ENCODE assay signal across 13 cellular contexts in the genomic region with DNA sequence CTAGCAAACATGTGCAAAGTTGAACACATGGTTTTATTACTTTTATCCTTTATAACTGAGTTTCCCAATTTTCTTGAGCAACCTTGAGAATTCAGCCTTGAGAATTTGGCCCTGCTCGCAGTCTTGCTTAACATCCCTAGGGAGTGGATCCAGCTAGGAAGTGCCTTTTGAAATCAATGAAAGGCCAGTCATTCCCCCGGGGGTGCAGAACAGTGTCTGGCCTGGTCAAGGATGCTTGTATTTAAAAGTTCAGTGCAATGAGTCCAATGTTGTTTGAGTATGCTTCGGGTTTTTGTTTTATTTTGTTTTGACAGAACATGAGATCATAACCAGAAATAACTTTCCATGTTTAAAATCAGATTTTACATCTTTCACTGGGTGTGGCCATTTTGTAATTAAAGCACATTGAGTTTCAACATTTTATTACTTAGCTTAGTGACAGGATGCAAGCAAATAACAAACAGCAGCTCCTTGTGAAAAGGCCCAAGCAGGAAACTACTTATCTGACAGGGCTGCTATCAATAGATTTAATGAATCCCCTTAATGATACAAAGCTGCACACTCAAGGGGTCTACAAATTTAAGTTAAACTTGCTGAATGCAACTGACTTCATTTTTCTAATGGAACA. TPM values are rescaled to one million over a fixed set of nuclear protein-coding genes. Genes with fewer than 3 reads are reported as not detected.
DNase-seq lines count a peak whose midpoint lies in the region; ATAC-seq lines count a peak whose summit lies in the region.
"Had no signal": no experiment of that assay in that cellular context is flagged by ENCODE, and none has a peak within 500 bp of the region (broad histone marks: within the 10 kb centered on the region; RNA-seq: fewer than 3 reads in every experiment).

No MANE protein-coding gene starts in this region.

- peak overlapping the region; percentile 2 for H2AFZ ChIP-seq in neuronal stem cell (ENCODE audit: low read length)

- H3K4me1 Mint-ChIP-seq in natural killer cell treated with Interleukin-12 subunit alpha and Interleukin-12 subunit beta and Interleukin-15 and Interleukin-18, amount 100 ng/mL, for 72 hours (ENCODE audit: low read depth in 2 of 2), result no peaks in the 10 kb centered on the region
- H3K4me1 Mint-ChIP-seq: central memory CD8-positive, alpha-beta T cell; immature natural killer cell had no signal

- H4K8ac ChIP-seq in neuronal stem cell (ENCODE audit: low read depth, low read length), result no peak overlapping the region

- no peaks in the 10 kb centered on the region for H3K79me1 ChIP-seq in neuronal stem cell (ENCODE audit: low read depth, low read length)

- DNase-seq in Right ventricle myocardium inferior (ENCODE audit: missing footprints) (peak; percentile 75), cardiac septum (ENCODE audit: low spot score) (no peak), fibroblast of the conjunctiva (ENCODE audit: low read depth) (peak; percentile 88), neuronal stem cell (ENCODE audit: low spot score) (no peak), COLO668 (lab: John Stamatoyannopoulos, UW; ENCODE audit: unreplicated experiment) (no peak), inferior parietal cortex (ENCODE audit: extremely low spot score) (no peak)
- DNase-seq in natural killer cell treated with Interleukin-12 subunit alpha and Interleukin-12 subunit beta and Interleukin-15 and Interleukin-18, amount 100 ng/mL, for 72 hours (ENCODE audit: low spot score), result no peak
- DNase-seq: activated CD4-positive, alpha-beta T cell treated with anti-CD3 and anti-CD28 coated beads, Interleukin-2, amount 50 U/mL, for 4 hours; immature natural killer cell; MM.1S had no signal

- H3K4me1 ChIP-seq in neuronal stem cell (ENCODE audit: control insufficient read depth in 2 of 2, insufficient read depth in 1 of 2, low read depth in 1 of 2, low read length in 2 of 2), result peaks cover 5 to 8% of the 10 kb centered on the region in 2 donors

- H3K9me3 Mint-ChIP-seq in natural killer cell treated with Interleukin-12 subunit alpha and Interleukin-12 subunit beta and Interleukin-15 and Interleukin-18, amount 100 ng/mL, for 72 hours, result peaks cover 2% of the 10 kb centered on the region
- H3K9me3 Mint-ChIP-seq: central memory CD8-positive, alpha-beta T cell; immature natural killer cell had no signal

- no peak overlapping the region for H3K4me3 Mint-ChIP-seq in natural killer cell treated with Interleukin-12 subunit alpha and Interleukin-12 subunit beta and Interleukin-15 and Interleukin-18, amount 100 ng/mL, for 72 hours
- H3K4me3 Mint-ChIP-seq: central memory CD8-positive, alpha-beta T cell; immature natural killer cell had no signal

- peaks cover 14 to 20% of the 10 kb centered on the region in 2 donors for H3K27me3 Mint-ChIP-seq in natural killer cell treated with Interleukin-12 subunit alpha and Interleukin-12 subunit beta and Interleukin-15 and Interleukin-18, amount 100 ng/mL, for 72 hours

- ATAC-seq in Right ventricle myocardium inferior (peak; percentile 91), GM18867 (IDR thresholded peaks at IDR 0.05; ENCODE audit: unreplicated experiment) (no peak)
- ATAC-seq in natural killer cell treated with Interleukin-12 subunit alpha and Interleukin-12 subunit beta and Interleukin-15 and Interleukin-18, amount 100 ng/mL, for 72 hours, result no peak
- ATAC-seq: Panc1 had no signal

- H2BK120ac ChIP-seq in neuronal stem cell (ENCODE audit: low read depth, low read length), result no peak overlapping the region

- H3K36me3 Mint-ChIP-seq in natural killer cell treated with Interleukin-12 subunit alpha and Interleukin-12 subunit beta and Interleukin-15 and Interleukin-18, amount 100 ng/mL, for 72 hours, result no peaks in the 10 kb centered on the region
- H3K36me3 Mint-ChIP-seq: immature natural killer cell had no signal

- no peak overlapping the region for H3K4ac ChIP-seq in neuronal stem cell (ENCODE audit: low read length)

- H3K14ac ChIP-seq in neuronal stem cell (ENCODE audit: low read length), result no peak overlapping the region

- H3K36me3 ChIP-seq in neuronal stem cell (replicated peaks in 1 of 2; ENCODE audit: control insufficient read depth in 2 of 2, insufficient read depth in 2 of 2, low read length in 2 of 2), result peaks cover 0 to 2% of the 10 kb centered on the region in 2 donors

- no peak overlapping the region for H3K4me2 ChIP-seq in neuronal stem cell (ENCODE audit: insufficient read depth, low read length, poor library complexity, severe bottlenecking)

- no peak overlapping the region for H3K9ac ChIP-seq in neuronal stem cell (ENCODE audit: low read depth, low read length, poor library complexity)

- H2BK15ac ChIP-seq in neuronal stem cell (ENCODE audit: low read length), result no peak overlapping the region

- peak overlapping the region; percentile 39 for H3K27ac ChIP-seq in neuronal stem cell (replicated peaks; ENCODE audit: low read length)

- H3K23ac ChIP-seq in neuronal stem cell (ENCODE audit: low read depth, low read length, poor library complexity), result no peak overlapping the region

- H2BK12ac ChIP-seq in neuronal stem cell (ENCODE audit: low read length), result no peak overlapping the region

- H3K9me3 ChIP-seq in neuronal stem cell (replicated peaks in 1 of 2; ENCODE audit: control insufficient read depth in 2 of 2, insufficient read depth in 1 of 2, low read depth in 1 of 2, low read length in 2 of 2), result no peaks in the 10 kb centered on the region

- intact Hi-C loops in Right ventricle myocardium inferior (cut with DNase I), result loop anchor here (2.0 kb wide), 1 partner anchor 14 kb away; no protein-coding TSS in a partner anchor
- intact Hi-C loops in cardiac septum (cut with DNase I), result no loop called here

- no peak overlapping the region for H3K4me3 ChIP-seq in neuronal stem cell (ENCODE audit: low read length in 2 of 2)

- H4K91ac ChIP-seq in neuronal stem cell (ENCODE audit: low read depth, low read length, poor library complexity), result no peak overlapping the region

- no peak overlapping the region for H2BK5ac ChIP-seq in neuronal stem cell (ENCODE audit: low read length)

- H3K27ac Mint-ChIP-seq in natural killer cell treated with Interleukin-12 subunit alpha and Interleukin-12 subunit beta and Interleukin-15 and Interleukin-18, amount 100 ng/mL, for 72 hours, result no peak overlapping the region
- H3K27ac Mint-ChIP-seq: immature natural killer cell had no signal

- H3K18ac ChIP-seq in neuronal stem cell (ENCODE audit: low read length), result no peak overlapping the region

- no peaks in the 10 kb centered on the region for H3K27me3 ChIP-seq in neuronal stem cell (ENCODE audit: control insufficient read depth in 3 of 3, insufficient read depth in 3 of 3, low read depth in 1 of 3, low read length in 3 of 3)

- H2AK5ac ChIP-seq in neuronal stem cell (ENCODE audit: low read depth, low read length), result no peak overlapping the region

- WGBS in neuronal stem cell (ENCODE audit: extremely low coverage in 2 of 2, insufficient read length in 2 of 2, insufficient replicate concordance in 1 of 2), 2 donors, result no CpG with 5 or more reads among the region's 3 CpGs

RNA-seq across cellular contexts. Expression of gene PALMD, which starts 16.8 kb away (rescaled TPM):
- total RNA-seq in Right ventricle myocardium inferior (122 TPM), cardiac septum (67.0 TPM)
- not detected for polyA plus RNA-seq in neuronal stem cell (2013, experiment 1 of 2)
- polyA plus RNA-seq in neuronal stem cell (2013, experiment 2 of 2), result not detected
- not detected for total RNA-seq in natural killer cell treated with Interleukin-12 subunit alpha and Interleukin-12 subunit beta and Interleukin-15 and Interleukin-18, amount 100 ng/mL, for 72 hours
- polyA plus RNA-seq: immature natural killer cell had no signal

Comparison
In these comparisons a context has a peak if more than half of its experiments do, and no peak if none do; other contexts are left out.
1. DNase-seq: peak in Right ventricle myocardium inferior (single experiment) and fibroblast of the conjunctiva (single experiment); none in cardiac septum (single experiment), neuronal stem cell (single experiment), COLO668 (single experiment), inferior parietal cortex (single experiment) and natural killer cell treated with Interleukin-12 subunit alpha and Interleukin-12 subunit beta and Interleukin-15 and Interleukin-18, amount 100 ng/mL, for 72 hours (single experiment).
2. RNA of gene PALMD, which starts 16.8 kb away (total RNA-seq): 122 TPM in Right ventricle myocardium inferior (single experiment) and 67.0 TPM in cardiac septum (single experiment); not detected in natural killer cell treated with Interleukin-12 subunit alpha and Interleukin-12 subunit beta and Interleukin-15 and Interleukin-18, amount 100 ng/mL, for 72 hours; every median in the first group is over 10 times any median in the second.